ENCODE assay signal across 21 cellular contexts in the genomic region with DNA sequence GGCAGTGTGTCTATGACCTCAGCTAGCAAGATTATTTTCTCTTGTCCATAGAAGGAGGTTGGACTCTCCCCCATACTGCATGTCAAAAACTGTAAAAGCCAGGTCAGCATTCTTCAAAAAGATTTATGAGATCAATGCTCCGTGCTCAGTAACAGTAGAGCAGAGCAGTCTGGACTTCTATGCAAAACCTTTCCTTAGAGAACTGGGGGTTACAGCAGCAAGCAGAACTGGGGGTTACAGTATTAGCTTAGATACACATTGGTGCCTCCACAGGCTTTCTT.
"Had no signal": no experiment of that assay in that cellular context is flagged by ENCODE, and none has a peak within 500 bp of the region (broad histone marks: within the 10 kb centered on the region; RNA-seq: fewer than 3 reads in every experiment).

No MANE protein-coding gene starts in this region.

- H3K36me3 Mint-ChIP-seq: memory B cell; naive thymus-derived CD4-positive, alpha-beta T cell had no signal

- H3K27me3 Mint-ChIP-seq: activated CD8-positive, alpha-beta T cell treated with anti-CD3 and anti-CD28 coated beads for 36 hours; activated naive CD4-positive, alpha-beta T cell treated with anti-CD3 and anti-CD28 coated beads, Interleukin-2, amount 10 ng/mL, durations not matched to agents 7 days and 5 days; activated naive CD8-positive, alpha-beta T cell treated with anti-CD3 and anti-CD28 coated beads, Interleukin-2, amount 50 U/mL, for 24 hours; activated T-cell treated with anti-CD3 and anti-CD28 coated beads, Interleukin-2, amount 50 U/mL, for 24 hours; memory B cell; naive thymus-derived CD4-positive, alpha-beta T cell had no signal

- H3K4me3 ChIP-seq: gastroesophageal sphincter, heart left ventricle, right atrium auricular region, skin epidermis, stomach, testis, upper lobe of right lung had no signal

- H3K27ac ChIP-seq: brain microvascular endothelial cell, gastroesophageal sphincter, heart left ventricle, right atrium auricular region, testis, upper lobe of right lung had no signal

- ATAC-seq: activated CD8-positive, alpha-beta T cell treated with anti-CD3 and anti-CD28 coated beads for 36 hours; activated naive CD8-positive, alpha-beta T cell treated with anti-CD3 and anti-CD28 coated beads, Interleukin-2, amount 50 U/mL, for 24 hours; gastroesophageal sphincter; heart left ventricle; left ventricle myocardium superior had no signal

- H3K27ac Mint-ChIP-seq: activated CD8-positive, alpha-beta T cell treated with anti-CD3 and anti-CD28 coated beads for 36 hours; activated naive CD4-positive, alpha-beta T cell treated with anti-CD3 and anti-CD28 coated beads, Interleukin-2, amount 10 ng/mL, durations not matched to agents 7 days and 5 days; activated naive CD8-positive, alpha-beta T cell treated with anti-CD3 and anti-CD28 coated beads, Interleukin-2, amount 50 U/mL, for 24 hours; activated T-cell treated with anti-CD3 and anti-CD28 coated beads, Interleukin-2, amount 50 U/mL, for 24 hours; memory B cell; naive thymus-derived CD4-positive, alpha-beta T cell; T-helper 2 cell treated with Interferon-gamma antibody and Interleukin-4, amounts not matched to agents 5 μg/mL and 100 μg/mL, for 36 hours had no signal

- H3K9me3 Mint-ChIP-seq: activated CD8-positive, alpha-beta T cell treated with anti-CD3 and anti-CD28 coated beads for 36 hours; activated naive CD4-positive, alpha-beta T cell treated with anti-CD3 and anti-CD28 coated beads, Interleukin-2, amount 10 ng/mL, durations not matched to agents 7 days and 5 days; activated naive CD8-positive, alpha-beta T cell treated with anti-CD3 and anti-CD28 coated beads, Interleukin-2, amount 50 U/mL, for 24 hours; activated T-cell treated with anti-CD3 and anti-CD28 coated beads, Interleukin-2, amount 50 U/mL, for 24 hours; memory B cell; naive thymus-derived CD4-positive, alpha-beta T cell; T-helper 2 cell treated with Interferon-gamma antibody and Interleukin-4, amounts not matched to agents 5 μg/mL and 100 μg/mL, for 36 hours had no signal

- H3K27me3 ChIP-seq: brain microvascular endothelial cell, gastroesophageal sphincter, heart left ventricle, right atrium auricular region, stomach, testis, upper lobe of right lung had no signal

- H3K4me1 ChIP-seq: testis had no signal

- H3K4me3 Mint-ChIP-seq: activated CD8-positive, alpha-beta T cell treated with anti-CD3 and anti-CD28 coated beads for 36 hours; activated naive CD4-positive, alpha-beta T cell treated with anti-CD3 and anti-CD28 coated beads, Interleukin-2, amount 10 ng/mL, durations not matched to agents 7 days and 5 days; activated naive CD8-positive, alpha-beta T cell treated with anti-CD3 and anti-CD28 coated beads, Interleukin-2, amount 50 U/mL, for 24 hours; activated T-cell treated with anti-CD3 and anti-CD28 coated beads, Interleukin-2, amount 50 U/mL, for 24 hours; memory B cell; naive thymus-derived CD4-positive, alpha-beta T cell; T-helper 2 cell treated with Interferon-gamma antibody and Interleukin-4, amounts not matched to agents 5 μg/mL and 100 μg/mL, for 36 hours had no signal

- DNase-seq: activated CD4-positive, CD25-positive, alpha-beta regulatory T cell; activated naive CD8-positive, alpha-beta T cell treated with anti-CD3 and anti-CD28 coated beads, Interleukin-2, amount 50 U/mL, for 24 hours; activated T-cell treated with anti-CD3 and anti-CD28 coated beads, Interleukin-2, amount 50 U/mL, for 24 hours; aorta; central memory CD4-positive, alpha-beta T cell; left ventricle myocardium superior; occipital lobe; stimulated activated CD4-positive, alpha-beta T cell treated with anti-CD3 and anti-CD28 coated beads, Interleukin-4, amount 100 ng/mL, for 1 hour; upper lobe of right lung had no signal

- H3K9me3 ChIP-seq: gastroesophageal sphincter, heart left ventricle, right atrium auricular region, stomach, testis, upper lobe of right lung had no signal

- H3K36me3 ChIP-seq: brain microvascular endothelial cell, gastroesophageal sphincter, heart left ventricle, right atrium auricular region, stomach, upper lobe of right lung had no signal
